In the genomic region with DNA sequence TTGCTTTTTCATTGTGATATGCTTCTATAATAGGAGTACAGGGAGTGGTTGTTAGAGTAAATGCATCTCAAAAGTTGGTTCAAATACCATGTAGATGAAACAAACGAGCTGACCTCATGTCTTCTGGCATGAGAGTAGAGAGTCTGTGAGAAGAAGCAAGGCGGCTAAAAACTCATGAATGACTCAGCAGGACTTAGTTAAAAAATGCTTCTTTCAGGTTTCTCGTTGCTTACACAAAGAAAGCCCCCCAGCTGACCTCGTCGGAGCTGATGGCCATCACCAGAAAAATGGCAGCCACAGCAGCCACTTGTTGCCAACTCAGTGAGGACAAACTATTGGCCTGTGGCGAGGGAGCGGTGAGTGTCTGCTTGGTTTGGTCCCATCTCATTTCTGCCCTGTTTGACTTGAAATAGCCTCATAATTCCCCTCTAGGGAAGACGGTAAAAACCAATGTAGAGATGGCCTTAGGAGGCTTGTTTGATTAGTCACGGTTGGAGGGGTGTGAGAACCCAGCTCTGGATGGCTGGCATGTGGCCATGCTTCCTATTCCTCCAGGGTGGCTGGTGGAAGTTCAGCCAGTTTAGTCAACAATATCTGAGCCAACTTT, we compare ENCODE assay signal across 11 cellular contexts. TPM values are rescaled to one million over a fixed set of nuclear protein-coding genes. Genes with fewer than 3 reads are reported as not detected.
DNase-seq lines count a peak whose midpoint lies in the region; ATAC-seq and TF ChIP-seq lines count a peak whose summit lies in the region.
"Had no signal": no experiment of that assay in that cellular context is flagged by ENCODE, and none has a peak within 500 bp of the region (broad histone marks: within the 10 kb centered on the region; RNA-seq: fewer than 3 reads in every experiment).

No MANE protein-coding gene starts in this region.

- H3K79me2 ChIP-seq in PC-3 (ENCODE audit: low read length) = no peaks in the 10 kb centered on the region

- BruUV-seq in PC-3 (replicated peaks; lab: Mats Ljungman, UMichigan) = no TSS peak

- H3K4me3 ChIP-seq in PC-3 (ENCODE audit: low read length) = no peak overlapping the region
- no peak overlapping the region for H3K4me3 ChIP-seq in fibroblast of villous mesenchyme (ENCODE audit: low read depth, low read length)

- no peaks in the 10 kb centered on the region for H3K9me2 ChIP-seq in PC-3 (replicated peaks; ENCODE audit: low read length)

- intact Hi-C loops in PC-3 (cut with micrococcal nuclease) = no loop called here

- no peaks in the 10 kb centered on the region for H4K20me1 ChIP-seq in PC-3 (ENCODE audit: low read length)

- POLR2A ChIA-PET in PC-3 (lab: Charles Lee; ENCODE audit: unreplicated experiment) = no interaction called here

- TF ChIP-seq CTCF in PC-3 (conservative IDR thresholded peaks at IDR 0.05; ENCODE audit: low read depth, low read length) = no peak
- TF ChIP-seq CTCF in fibroblast of villous mesenchyme (IDR thresholded peaks at IDR 0.05; ENCODE audit: insufficient read depth, low read depth, low read length) = no peak

- no peak overlapping the region for H3K9ac ChIP-seq in PC-3 (ENCODE audit: low read length)

- H3K27ac ChIP-seq in PC-3 (ENCODE audit: low read length) = peak overlapping the region; percentile 36
- H3K27ac ChIP-seq: 22Rv1 had no signal

- peak; percentile 12 for DNase-seq in DMS 273 (lab: John Stamatoyannopoulos, UW; ENCODE audit: unreplicated experiment)
- DNase-seq in DMS 273 treated with DMSO at 0.1 percent for 48 hours (lab: John Stamatoyannopoulos, UW) = no peak
- peak; percentile 77 for DNase-seq in PC-3
- peak; percentile 44 for DNase-seq in fibroblast of villous mesenchyme (ENCODE audit: low read depth)
- DNase-seq in stromal cell of bone marrow (ENCODE audit: low read depth) = peak; percentile 80
- DNase-seq in middle frontal gyrus (ENCODE audit: extremely low spot score, low spot score) = no peak
- no peak for DNase-seq in stimulated activated CD4-positive, alpha-beta T cell treated with anti-CD3 and anti-CD28 coated beads, Interleukin-2, amount 100 ng/mL, for 24 hours
- DNase-seq: activated gamma-delta T cell treated with Interleukin-2 at 50 U/mL for 16 hours had no signal

- peak; percentile 59 for ATAC-seq in PC-3
- ATAC-seq in GM18519 (IDR thresholded peaks at IDR 0.05; ENCODE audit: low FRiP score, unreplicated experiment) = no peak

- 0 out of 2 replicates have a peak overlapping the region, but pooled peaks have one; percentile 2 for H2AFZ ChIP-seq in PC-3 (ENCODE audit: low read length)

- H3K27me3 ChIP-seq in PC-3 (ENCODE audit: low read length) = peaks cover 21% of the 10 kb centered on the region

- H3K4me2 ChIP-seq in PC-3 (ENCODE audit: low read length) = no peak overlapping the region

- CTCF ChIA-PET in PC-3 (lab: Charles Lee) = no interaction called here

- no peaks in the 10 kb centered on the region for H3K36me3 ChIP-seq in PC-3 (ENCODE audit: low read depth, low read length)

- no peaks in the 10 kb centered on the region for H3F3A ChIP-seq in PC-3 (ENCODE audit: low read length, unreplicated experiment)

- H3K9me3 ChIP-seq in PC-3 (ENCODE audit: low read length) = no peaks in the 10 kb centered on the region

- peaks cover 11% of the 10 kb centered on the region; the same call in 1 of the 2 replicates for H3K4me1 ChIP-seq in PC-3 (ENCODE audit: insufficient read depth, low read length)

RNA-seq across cellular contexts. Expression of gene AFP, which starts 14.5 kb away (rescaled TPM):
- total RNA-seq in PC-3 (2014; rRNA removed) (0.40 TPM in 1 of 2 replicates, not detected in the other), fibroblast of villous mesenchyme (0.32 TPM in 1 of 2 replicates, not detected in the other)

RNA-seq across cellular contexts. Expression of gene AFM, which starts 31.0 kb away (rescaled TPM):
- not detected in 2 replicates for total RNA-seq in PC-3 (2014; rRNA removed)
- total RNA-seq in fibroblast of villous mesenchyme = not detected in 2 replicates
- total RNA-seq: mesothelial cell of epicardium had no signal

RNA-seq across cellular contexts. Expression of gene ALB, which starts 46.4 kb away (rescaled TPM):
- total RNA-seq in PC-3 (2014; rRNA removed) (0.22 TPM in 1 of 2 replicates, not detected in the other), fibroblast of villous mesenchyme (not detected in 2 replicates)

Comparison
In these comparisons a context has a peak if more than half of its experiments do, and no peak if none do; other contexts are left out.
1. DNase-seq: peak in DMS 273 (single experiment), PC-3 (single experiment), fibroblast of villous mesenchyme (single experiment) and stromal cell of bone marrow (single experiment); none in DMS 273 treated with DMSO at 0.1 percent for 48 hours (single experiment), middle frontal gyrus (single experiment) and stimulated activated CD4-positive, alpha-beta T cell treated with anti-CD3 and anti-CD28 coated beads, Interleukin-2, amount 100 ng/mL, for 24 hours (0 of 2).